1 cellular context compared by ENCODE assay signal in genomic region chr16:2066139-2066538, GRCh38.
TF ChIP-seq lines count a peak whose summit lies in the region.

No MANE protein-coding gene starts in this region.

TF ChIP-seq in K562, 482 proteins besides CTCF, POLR2A, EP300 and RAD21:
- TF ChIP-seq KLF1 (tag; IDR thresholded peaks at IDR 0.05), result no peak
- no peak for TF ChIP-seq KAT7 (CRISPR knock-in tag; IDR thresholded peaks at IDR 0.05; ENCODE audit: borderline replicate concordance)
- TF ChIP-seq ZNF146 (CRISPR knock-in tag; IDR thresholded peaks at IDR 0.05; ENCODE audit: unreplicated experiment), result peak; percentile 99
